Comparison of ENCODE assay signal across 8 cellular contexts in the genomic region with DNA sequence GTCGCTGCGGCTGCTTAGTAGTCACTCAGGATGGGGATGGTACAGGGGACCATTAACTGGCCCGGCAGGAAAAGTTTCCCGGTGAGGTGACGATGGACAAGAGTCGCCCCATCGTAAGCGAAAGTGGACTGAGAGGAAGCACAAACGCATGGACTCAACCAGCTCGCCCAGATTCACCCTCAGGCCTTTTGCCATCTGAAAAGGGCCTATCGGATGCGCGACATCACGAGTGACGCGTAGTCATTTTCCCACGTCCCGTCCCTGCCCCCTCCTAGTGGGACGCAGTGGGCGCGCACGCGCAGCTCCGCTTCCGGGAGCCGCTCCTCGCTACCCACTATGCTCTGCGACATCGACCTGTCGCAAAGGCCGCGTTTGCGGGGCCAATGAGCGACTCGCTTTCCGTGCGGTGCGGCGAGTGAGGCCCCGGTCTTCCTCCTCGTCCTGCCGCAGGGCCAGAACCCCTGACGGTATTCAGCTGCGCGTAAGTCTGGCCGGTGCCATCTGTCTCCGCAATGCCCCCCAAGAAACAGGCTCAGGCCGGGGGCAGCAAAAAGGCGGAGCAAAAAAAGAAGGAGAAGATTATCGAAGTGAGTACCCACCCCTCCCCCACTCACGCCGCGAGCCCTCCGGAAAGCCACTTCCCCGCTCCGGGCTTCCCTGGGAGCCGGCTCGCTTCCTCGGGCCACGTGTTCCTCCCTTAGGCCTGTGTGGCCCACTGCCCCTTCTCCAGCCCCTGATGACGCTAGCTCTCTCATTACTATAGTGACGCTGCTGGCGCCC. TPM values are rescaled to one million over a fixed set of nuclear protein-coding genes. Genes with fewer than 3 reads are reported as not detected.
DNase-seq lines count a peak whose midpoint lies in the region; ATAC-seq and TF ChIP-seq lines count a peak whose summit lies in the region.

A gene (plus strand): TSS at position 390 of the 780 bp plus-strand sequence. CDS start 123 bp downstream, at position 513.

- ATAC-seq in GM18867 (IDR thresholded peaks at IDR 0.05; ENCODE audit: unreplicated experiment) (peak; percentile 85), HG03103 (IDR thresholded peaks at IDR 0.05; ENCODE audit: low read depth, unreplicated experiment) (peak; percentile 71)

- intact Hi-C loops in A673 (cut with micrococcal nuclease; ENCODE audit: unreplicated experiment), result no loop called here
- intact Hi-C loops in breast epithelium (cut with DNase I; ENCODE audit: low total_unique reads), result no loop called here

- DNase-seq in A673 (ENCODE audit: low spot score) (peak; percentile 99), NCI-H2196 treated with DMSO at 0.1 percent for 48 hours (lab: John Stamatoyannopoulos, UW; ENCODE audit: unreplicated experiment) (peak; percentile 93), breast epithelium (ENCODE audit: low spot score in 2 of 2) (peak; percentile 95)

- H3K9me3 ChIP-seq in A673 (ENCODE audit: low read depth, low read length, poor library complexity, severe bottlenecking) (no peaks in the 10 kb centered on the region), breast epithelium (no peaks in the 10 kb centered on the region), iPS-18a (ENCODE audit: control insufficient read depth, low read depth, low read length) (no peaks in the 10 kb centered on the region), skeletal muscle tissue (ENCODE audit: control insufficient read depth in 3 of 3, low read length in 3 of 3) (no peaks in the 10 kb centered on the region)

- H3K36me3 ChIP-seq in A673 (ENCODE audit: insufficient read depth, low read length, poor library complexity, severe bottlenecking) (no peaks in the 10 kb centered on the region), breast epithelium (no peaks in the 10 kb centered on the region), iPS-18a (ENCODE audit: control insufficient read depth, low read depth, low read length) (no peaks in the 10 kb centered on the region), skeletal muscle tissue (ENCODE audit: control insufficient read depth in 3 of 3, insufficient read depth in 3 of 3, low read length in 3 of 3) (no peaks in the 10 kb centered on the region)

- H3K4me3 ChIP-seq in A673 (ENCODE audit: low read depth, low read length, poor library complexity, severe bottlenecking), result peak within 1 kb of the TSS; percentile 89
- H3K4me3 ChIP-seq in breast epithelium, result peak within 1 kb of the TSS; percentile 61 to 89 (median 87)
- H3K4me3 ChIP-seq in iPS-18a (ENCODE audit: low read length), result peak within 1 kb of the TSS; percentile 83
- H3K4me3 ChIP-seq in skeletal muscle tissue (ENCODE audit: low read length in 3 of 3), result peak within 1 kb of the TSS; percentile 88 to 94 (median 91)

- H3K27ac ChIP-seq in A673 (ENCODE audit: low read depth, low read length, poor library complexity, severe bottlenecking) (peak within 1 kb of the TSS; percentile 89), VCaP (peak within 1 kb of the TSS; percentile 88), breast epithelium (peak within 1 kb of the TSS; percentile 94 to 96), iPS-18a (ENCODE audit: low read length) (peak within 1 kb of the TSS; percentile 96), skeletal muscle tissue (ENCODE audit: low read depth, low read length) (peak within 1 kb of the TSS; percentile 93)

- BruUV-seq in A673 (replicated peaks; lab: Mats Ljungman, UMichigan), result no TSS peak

- TF ChIP-seq CTCF in A673 (conservative IDR thresholded peaks at IDR 0.05; ENCODE audit: low read depth, low read length), result no peak
- no peak for TF ChIP-seq CTCF in VCaP (conservative IDR thresholded peaks at IDR 0.05)
- peak in 1 of 3 donors; percentile 19 for TF ChIP-seq CTCF in breast epithelium (IDR thresholded peaks at IDR 0.05)

- H3K4me1 ChIP-seq in A673 (ENCODE audit: insufficient read depth, low read length, poor library complexity, severe bottlenecking), result peaks cover 27% of the 10 kb centered on the region
- peaks cover 0 to 2% of the 10 kb centered on the region in 2 donors for H3K4me1 ChIP-seq in breast epithelium
- H3K4me1 ChIP-seq in iPS-18a (ENCODE audit: control insufficient read depth, low read depth, low read length), result peaks cover 11% of the 10 kb centered on the region
- peaks cover 21 to 40% (median 26%) of the 10 kb centered on the region in 3 donors for H3K4me1 ChIP-seq in skeletal muscle tissue (ENCODE audit: control insufficient read depth in 3 of 3, insufficient read depth in 3 of 3, low read length in 3 of 3)

- CTCF ChIA-PET in A673 (lab: Charles Lee), result interaction anchor here (0.7 kb wide), 1 partner anchor 25 kb away, joined by 3 read pairs; no protein-coding TSS in a partner anchor

- peak; percentile 87 for TF ChIP-seq POLR2A in breast epithelium (IDR thresholded peaks at IDR 0.05)

- peak within 1 kb of the TSS; percentile 99 for H3K9ac ChIP-seq in iPS-18a (ENCODE audit: low read length)
- H3K9ac ChIP-seq in skeletal muscle tissue (ENCODE audit: low read depth in 1 of 3, low read length in 3 of 3), result peak within 1 kb of the TSS; percentile 93 to 95 (median 93)

- H3K27me3 ChIP-seq in A673 (replicated peaks; ENCODE audit: insufficient read depth, low read depth, low read length, poor library complexity) (no peaks in the 10 kb centered on the region), breast epithelium (no peaks in the 10 kb centered on the region), iPS-18a (ENCODE audit: control insufficient read depth, insufficient read depth, low read length) (no peaks in the 10 kb centered on the region), skeletal muscle tissue (ENCODE audit: control insufficient read depth in 3 of 3, insufficient read depth in 3 of 3, low read length in 3 of 3) (no peaks in the 10 kb centered on the region)

- POLR2A ChIA-PET in A673 (lab: Charles Lee; ENCODE audit: low non-redundant PET), result no interaction called here

RNA-seq across cellular contexts. Expression of the gene that starts here (rescaled TPM):
- 86.1 and 95.1 TPM in 2 replicates for total RNA-seq in A673 (2021)
- 10 to 100 TPM; 70.8 to 75.8 (median 73.0) TPM for total RNA-seq in breast epithelium
- 37.6 TPM for total RNA-seq in skeletal muscle tissue

Comparison
In these comparisons a context has a peak if more than half of its experiments do, and no peak if none do; other contexts are left out.
1. Peak in every context shown above with its lines: DNase-seq, ATAC-seq, H3K4me3 ChIP-seq and H3K27ac ChIP-seq.